Comparison of ENCODE assay signal across 23 cellular contexts in genomic region chr10:53052765-53053164, GRCh38.
"Had no signal": no experiment of that assay in that cellular context is flagged by ENCODE, and none has a peak within 500 bp of the region (broad histone marks: within the 10 kb centered on the region; RNA-seq: fewer than 3 reads in every experiment).

No MANE protein-coding gene starts in this region.

- H3K9me3 Mint-ChIP-seq: dendritic cell treated with granulocyte-macrophage colony-stimulating factor and Interleukin-4, amounts not matched to agents 40 ng/mL and 50 ng/mL, for 4 days; nephron progenitor cell had no signal

- DNase-seq: effector memory CD8-positive, alpha-beta T cell; foreskin fibroblast; glutamatergic neuron; islet precursor cell; left cardiac atrium; mesendoderm; naive thymus-derived CD4-positive, alpha-beta T cell; nephron progenitor cell; posterior cingulate gyrus; stimulated activated CD4-positive, alpha-beta T cell treated with anti-CD3 and anti-CD28 coated beads, Interleukin-4, amount 100 ng/mL, for 1 hour; stimulated activated CD8-positive, alpha-beta memory T cell treated with anti-CD3 and anti-CD28 coated beads, Interleukin-4, amount 100 ng/mL, for 48 hours; testis; upper lobe of right lung had no signal

- H3K27ac Mint-ChIP-seq: dendritic cell treated with granulocyte-macrophage colony-stimulating factor and Interleukin-4, amounts not matched to agents 40 ng/mL and 50 ng/mL, for 4 days; effector memory CD8-positive, alpha-beta T cell; naive thymus-derived CD4-positive, alpha-beta T cell; nephron progenitor cell; stimulated activated effector memory CD8-positive, alpha-beta T cell treated with anti-CD3 and anti-CD28 coated beads, Interleukin-12 subunit alpha, Interleukin-12 subunit beta, amount 100 ng/mL, for 72 hours; stimulated activated naive CD8-positive, alpha-beta T cell treated with anti-CD3 and anti-CD28 coated beads, Interleukin-15, Interleukin-2, amounts not matched to agents 100 ng/mL and 50 ng/mL, for 24 hours had no signal

- H3K36me3 ChIP-seq: esophagus muscularis mucosa, gastroesophageal sphincter, right atrium auricular region, tibial nerve, upper lobe of right lung, vagina had no signal

- FAIRE-seq: colon had no signal

- ATAC-seq: effector memory CD8-positive, alpha-beta T cell; gastroesophageal sphincter; left cardiac atrium; naive thymus-derived CD4-positive, alpha-beta T cell; stimulated activated effector memory CD8-positive, alpha-beta T cell treated with anti-CD3 and anti-CD28 coated beads, Interleukin-12 subunit alpha, Interleukin-12 subunit beta, amount 100 ng/mL, for 72 hours; upper lobe of right lung had no signal

- H3K27ac ChIP-seq: epithelial cell of prostate, esophagus muscularis mucosa, gastroesophageal sphincter, right atrium auricular region, testis, tibial nerve, upper lobe of right lung, vagina had no signal

- H3K4me1 Mint-ChIP-seq: naive thymus-derived CD4-positive, alpha-beta T cell; nephron progenitor cell; stimulated activated effector memory CD8-positive, alpha-beta T cell treated with anti-CD3 and anti-CD28 coated beads, Interleukin-12 subunit alpha, Interleukin-12 subunit beta, amount 100 ng/mL, for 72 hours had no signal

- H3K4me3 ChIP-seq: esophagus muscularis mucosa, gastroesophageal sphincter, right atrium auricular region, testis, tibial nerve, upper lobe of right lung, vagina had no signal

- H3K27me3 ChIP-seq: esophagus muscularis mucosa, gastroesophageal sphincter, right atrium auricular region, testis, tibial nerve, upper lobe of right lung, vagina had no signal

- H3K36me3 Mint-ChIP-seq: naive thymus-derived CD4-positive, alpha-beta T cell; stimulated activated effector memory CD8-positive, alpha-beta T cell treated with anti-CD3 and anti-CD28 coated beads, Interleukin-12 subunit alpha, Interleukin-12 subunit beta, amount 100 ng/mL, for 72 hours had no signal

- H3K27me3 Mint-ChIP-seq: dendritic cell treated with granulocyte-macrophage colony-stimulating factor and Interleukin-4, amounts not matched to agents 40 ng/mL and 50 ng/mL, for 4 days; effector memory CD8-positive, alpha-beta T cell; naive thymus-derived CD4-positive, alpha-beta T cell; stimulated activated naive CD8-positive, alpha-beta T cell treated with anti-CD3 and anti-CD28 coated beads, Interleukin-15, Interleukin-2, amounts not matched to agents 100 ng/mL and 50 ng/mL, for 24 hours had no signal

- H3K4me3 Mint-ChIP-seq: dendritic cell treated with granulocyte-macrophage colony-stimulating factor and Interleukin-4, amounts not matched to agents 40 ng/mL and 50 ng/mL, for 4 days; effector memory CD8-positive, alpha-beta T cell; naive thymus-derived CD4-positive, alpha-beta T cell; nephron progenitor cell; stimulated activated effector memory CD8-positive, alpha-beta T cell treated with anti-CD3 and anti-CD28 coated beads, Interleukin-12 subunit alpha, Interleukin-12 subunit beta, amount 100 ng/mL, for 72 hours; stimulated activated naive CD8-positive, alpha-beta T cell treated with anti-CD3 and anti-CD28 coated beads, Interleukin-15, Interleukin-2, amounts not matched to agents 100 ng/mL and 50 ng/mL, for 24 hours had no signal

- H3K4me1 ChIP-seq: esophagus muscularis mucosa, gastroesophageal sphincter, right atrium auricular region, testis, tibial nerve, upper lobe of right lung, vagina had no signal

- H3K9me3 ChIP-seq: esophagus muscularis mucosa, gastroesophageal sphincter, right atrium auricular region, testis, tibial nerve, upper lobe of right lung, vagina had no signal
